Comparison of ENCODE assay signal across 13 cellular contexts in genomic region chr5:142803428-142804111, GRCh38. TPM values are rescaled to one million over a fixed set of nuclear protein-coding genes. Genes with fewer than 3 reads are reported as not detected.
DNase-seq lines count a peak whose midpoint lies in the region; FAIRE-seq and TF ChIP-seq lines count a peak whose summit lies in the region.
"Had no signal": no experiment of that assay in that cellular context is flagged by ENCODE, and none has a peak within 500 bp of the region (broad histone marks: within the 10 kb centered on the region; RNA-seq: fewer than 3 reads in every experiment).

No MANE protein-coding gene starts in this region.

- H3K18ac ChIP-seq in mesendoderm (ENCODE audit: low read length): no peak overlapping the region

- TF ChIP-seq POLR2A in Peyer's patch (IDR thresholded peaks at IDR 0.05): no peak

- H2BK5ac ChIP-seq in mesendoderm (ENCODE audit: low read length): no peak overlapping the region

- no peaks in the 10 kb centered on the region for H3K79me2 ChIP-seq in mesendoderm (ENCODE audit: control insufficient read depth, insufficient read depth, low read length)

- H3K27me3 ChIP-seq in Peyer's patch: no peaks in the 10 kb centered on the region
- H3K27me3 ChIP-seq in muscle layer of duodenum (ENCODE audit: low read depth, low read length): no peaks in the 10 kb centered on the region
- H3K27me3 ChIP-seq in mesendoderm (ENCODE audit: insufficient read depth, low read length, poor library complexity): no peaks in the 10 kb centered on the region
- H3K27me3 ChIP-seq: body of pancreas, SJCRH30 had no signal

- no peak overlapping the region for H3K4ac ChIP-seq in mesendoderm (ENCODE audit: low read depth, low read length)

- H3K56ac ChIP-seq in mesendoderm (ENCODE audit: low read length): no peak overlapping the region

- H2BK120ac ChIP-seq in mesendoderm (ENCODE audit: low read depth, low read length): no peak overlapping the region

- no peaks in the 10 kb centered on the region for H3K36me3 ChIP-seq in Peyer's patch
- H3K36me3 ChIP-seq in muscle layer of duodenum (ENCODE audit: control insufficient read depth in 1 of 2, insufficient read depth in 2 of 2, low read length in 2 of 2): no peaks in the 10 kb centered on the region
- H3K36me3 ChIP-seq in mesendoderm (ENCODE audit: control insufficient read depth, insufficient read depth, low read length): no peaks in the 10 kb centered on the region
- H3K36me3 ChIP-seq: SJCRH30, thoracic aorta had no signal

- H3K9ac ChIP-seq in mesendoderm (ENCODE audit: low read length): no peak overlapping the region

- no CpG with 5 or more reads among the region's 11 CpGs for WGBS in mesendoderm (ENCODE audit: extremely low coverage, insufficient coverage, low lambda C conversion rate)

- FAIRE-seq in D721Med (lab: Jason Lieb, UNC): no peak

- no peak overlapping the region for H3K23ac ChIP-seq in mesendoderm (ENCODE audit: low read length)

- H4K5ac ChIP-seq in mesendoderm (ENCODE audit: low read length): no peak overlapping the region

- DNase-seq in AG08395 (ENCODE audit: low spot score) (peak; percentile 39), Peyer's patch (no peak), glomerular endothelial cell (ENCODE audit: extremely low read depth, low read depth, low spot score) (peak; percentile 89), NCI-H128 (lab: John Stamatoyannopoulos, UW; ENCODE audit: unreplicated experiment) (no peak), UCSD-AML1 (lab: John Stamatoyannopoulos, UW; ENCODE audit: unreplicated experiment) (no peak), D721Med (ENCODE audit: insufficient read length, low spot score) (no peak), mesendoderm (no peak)
- DNase-seq: activated T-cell treated with anti-CD3 and anti-CD28 coated beads, Interleukin-2, amount 50 U/mL, for 48 hours; NCI-H524 treated with DMSO at 0.1 percent for 48 hours; SJCRH30 had no signal

- TF ChIP-seq CTCF in Peyer's patch (IDR thresholded peaks at IDR 0.05) (no peak), D721Med (IDR thresholded peaks at IDR 0.05; ENCODE audit: insufficient read depth, missing control alignments) (no peak)

- H3K4me3 ChIP-seq in Peyer's patch (no peak overlapping the region), muscle layer of duodenum (ENCODE audit: low read depth in 1 of 2, low read length in 2 of 2) (no peak overlapping the region), mesendoderm (ENCODE audit: low read length) (no peak overlapping the region)
- H3K4me3 ChIP-seq: body of pancreas, SJCRH30, thoracic aorta had no signal

- no peak overlapping the region for H2AK5ac ChIP-seq in mesendoderm (ENCODE audit: low read length)

- H3K9me3 ChIP-seq in Peyer's patch (no peaks in the 10 kb centered on the region), muscle layer of duodenum (ENCODE audit: control insufficient read depth in 1 of 2, low read length in 2 of 2) (no peaks in the 10 kb centered on the region)
- H3K9me3 ChIP-seq: body of pancreas, SJCRH30, thoracic aorta had no signal

- H3K4me2 ChIP-seq in mesendoderm (ENCODE audit: low read length): no peak overlapping the region

- H3K27ac ChIP-seq in Peyer's patch (peak overlapping the region in 3 of 4 donors; percentile 8 to 58 (median 38)), muscle layer of duodenum (ENCODE audit: low read length) (peak overlapping the region; percentile 84), mesendoderm (ENCODE audit: low read depth, low read length) (no peak overlapping the region)
- H3K27ac ChIP-seq: SJCRH30 had no signal

- no peak overlapping the region for H2BK15ac ChIP-seq in mesendoderm (replicated peaks; ENCODE audit: low read depth)

- H3K4me1 ChIP-seq in Peyer's patch (peaks cover 0 to 42% (median 9%) of the 10 kb centered on the region in 4 donors), muscle layer of duodenum (ENCODE audit: control insufficient read depth in 1 of 2, insufficient read depth in 2 of 2, low read length in 2 of 2) (peaks cover 3 to 6% of the 10 kb centered on the region in 2 donors), mesendoderm (ENCODE audit: control insufficient read depth, low read depth, low read length) (peaks cover 6% of the 10 kb centered on the region)
- H3K4me1 ChIP-seq: body of pancreas had no signal

- no peak overlapping the region for H4K8ac ChIP-seq in mesendoderm (ENCODE audit: low read depth, low read length)

- H3K79me1 ChIP-seq in mesendoderm (ENCODE audit: low read length): peaks cover 2% of the 10 kb centered on the region

RNA-seq across cellular contexts. Expression of gene ARHGAP26, which starts 33.4 kb away (rescaled TPM):
- total RNA-seq in Peyer's patch: 100 to 1,000 TPM in 3 of 4 donors, 10 to 100 TPM in 1; 60.1 to 180 (median 126) TPM
- 14.0 and 33.1 TPM in 2 replicates for total RNA-seq in glomerular endothelial cell
- 12.0 TPM for polyA plus RNA-seq in mesendoderm (2013, experiment 1 of 2)
- 11.8 TPM for polyA plus RNA-seq in mesendoderm (2013, experiment 2 of 2)

Comparison
In these comparisons a context has a peak if more than half of its experiments do, and no peak if none do; other contexts are left out.
1. DNase-seq: peak in AG08395 (single experiment) and glomerular endothelial cell (single experiment); none in Peyer's patch (0 of 3), NCI-H128 (single experiment), UCSD-AML1 (single experiment), D721Med (single experiment) and mesendoderm (single experiment).